ENCODE assay signal across 27 cellular contexts in genomic region chr15:31150732-31151212, GRCh38. TPM values are rescaled to one million over a fixed set of nuclear protein-coding genes. Genes with fewer than 3 reads are reported as not detected.
DNase-seq lines count a peak whose midpoint lies in the region; ATAC-seq, FAIRE-seq and TF ChIP-seq lines count a peak whose summit lies in the region.
"Had no signal": no experiment of that assay in that cellular context is flagged by ENCODE, and none has a peak within 500 bp of the region (broad histone marks: within the 10 kb centered on the region; RNA-seq: fewer than 3 reads in every experiment).

No MANE protein-coding gene starts in this region.

- no peaks in the 10 kb centered on the region for H3K36me3 Mint-ChIP-seq in CD14-positive monocyte
- H3K36me3 Mint-ChIP-seq: activated naive CD8-positive, alpha-beta T cell treated with anti-CD3 and anti-CD28 coated beads, Interleukin-2, amount 10 ng/mL, durations not matched to agents 7 days and 5 days; naive thymus-derived CD8-positive, alpha-beta T cell had no signal

- in situ Hi-C loops in KBM-7 (cut with MboI; ENCODE audit: low pct_unique_long_range_greater_than_20kb, low sequenced_read_pairs) (no loop called here), HepG2 (cut with HindIII; ENCODE audit: extremely low pct_ligation_motif_present, low pct_unique_long_range_greater_than_20kb) (no loop called here)

- ATAC-seq in HepG2: no peak
- ATAC-seq: activated T-cell treated with anti-CD3 and anti-CD28 coated beads, Interleukin-2, amount 50 U/mL, for 4 hours; naive thymus-derived CD8-positive, alpha-beta T cell; pancreas; sciatic nerve; T-helper 17 cell had no signal

- no peak overlapping the region for H3K27ac ChIP-seq in HepG2 (ENCODE audit: extremely low read length, insufficient read depth, low read length)
- H3K27ac ChIP-seq in right atrium auricular region: no peak overlapping the region
- H3K27ac ChIP-seq: colonic mucosa, hepatocyte, pancreas, VCaP had no signal

- peak; percentile 22 for DNase-seq in NCI-H146 (lab: John Stamatoyannopoulos, UW)
- no peak for DNase-seq in NCI-H146 treated with DMSO at 0.1 percent for 48 hours (lab: John Stamatoyannopoulos, UW; ENCODE audit: unreplicated experiment)
- DNase-seq in KBM-7: peak; percentile 12
- DNase-seq in epithelial cell of esophagus (ENCODE audit: low read depth): peak; percentile 97
- no peak for DNase-seq in HepG2 (ENCODE audit: low spot score)
- DNase-seq in AG20443 (ENCODE audit: low spot score): no peak
- no peak for DNase-seq in CD14-positive monocyte (ENCODE audit: low spot score)
- no peak for DNase-seq in right atrium auricular region (ENCODE audit: low spot score)
- DNase-seq: activated CD4-positive, alpha-beta memory T cell treated with anti-CD3 and anti-CD28 coated beads, Interleukin-2, amount 10 ng/mL, durations not matched to agents 7 days and 5 days; activated naive CD8-positive, alpha-beta T cell treated with anti-CD3 and anti-CD28 coated beads, Interleukin-2, amount 10 ng/mL, durations not matched to agents 7 days and 5 days; activated T-cell treated with anti-CD3 and anti-CD28 coated beads, Interleukin-2, amount 50 U/mL, for 4 hours; colonic mucosa; HCEC 1CT; naive thymus-derived CD8-positive, alpha-beta T cell; NCI-H1417; NCI-H2227 treated with DMSO at 0.1 percent for 48 hours; NK-92 treated with Interleukin-12 subunit alpha and Interleukin-12 subunit beta, amount 100 ng/mL, for 24 hours; T-helper 17 cell had no signal

- TF ChIP-seq EP300 in HepG2 (IDR thresholded peaks at IDR 0.05; ENCODE audit: low read depth in 2 of 2, low read length in 2 of 2) (no peak), HepG2 (CRISPR knock-in tag; IDR thresholded peaks at IDR 0.05; ENCODE audit: borderline replicate concordance) (no peak)

- H3K4me3 ChIP-seq in epithelial cell of esophagus (ENCODE audit: low read length): no peak overlapping the region
- H3K4me3 ChIP-seq in HepG2 (replicated peaks in 1 of 3; ENCODE audit: insufficient read depth in 1 of 3, low read depth in 2 of 3, low read length in 3 of 3): no peak overlapping the region
- H3K4me3 ChIP-seq in right atrium auricular region: no peak overlapping the region
- H3K4me3 ChIP-seq: colonic mucosa, hepatocyte, pancreas had no signal

- FAIRE-seq in HepG2 (lab: Jason Lieb, UNC): no peak
- FAIRE-seq: pancreas, RCC 7860, urothelium cell line had no signal

- H3K9me3 ChIP-seq in HepG2 (ENCODE audit: low read length) (no peaks in the 10 kb centered on the region), right atrium auricular region (no peaks in the 10 kb centered on the region)
- H3K9me3 ChIP-seq: colonic mucosa, pancreas had no signal

- BruUV-seq in HepG2 (replicated peaks; lab: Mats Ljungman, UMichigan): no TSS peak

- no peaks in the 10 kb centered on the region for H3K4me1 Mint-ChIP-seq in CD14-positive monocyte
- H3K4me1 Mint-ChIP-seq: B cell, T-helper 17 cell had no signal

- H3K4me1 ChIP-seq in HepG2 (ENCODE audit: insufficient read depth, low read length) (peaks cover 70% of the 10 kb centered on the region), right atrium auricular region (no peaks in the 10 kb centered on the region)
- H3K4me1 ChIP-seq: colonic mucosa, pancreas had no signal

- H3K27ac Mint-ChIP-seq in CD14-positive monocyte: peak overlapping the region in 1 of 7 donors; percentile 48
- H3K27ac Mint-ChIP-seq: activated CD4-positive, alpha-beta memory T cell treated with anti-CD3 and anti-CD28 coated beads, Interleukin-2, amount 10 ng/mL, durations not matched to agents 7 days and 5 days; activated naive CD8-positive, alpha-beta T cell treated with anti-CD3 and anti-CD28 coated beads, Interleukin-2, amount 10 ng/mL, durations not matched to agents 7 days and 5 days; B cell; naive thymus-derived CD8-positive, alpha-beta T cell; T-helper 17 cell had no signal

- no peaks in the 10 kb centered on the region for H4K20me1 ChIP-seq in HepG2 (ENCODE audit: insufficient read depth, low read length)

- no peak for TF ChIP-seq POLR2A in HepG2 (IDR thresholded peaks at IDR 0.05; ENCODE audit: insufficient read depth in 1 of 2, low read depth in 2 of 2, low read length in 2 of 2)

- H3K9me3 Mint-ChIP-seq in CD14-positive monocyte: peaks cover 0 to 15% (median 0%) of the 10 kb centered on the region in 7 donors
- H3K9me3 Mint-ChIP-seq: activated CD4-positive, alpha-beta memory T cell treated with anti-CD3 and anti-CD28 coated beads, Interleukin-2, amount 10 ng/mL, durations not matched to agents 7 days and 5 days; activated naive CD8-positive, alpha-beta T cell treated with anti-CD3 and anti-CD28 coated beads, Interleukin-2, amount 10 ng/mL, durations not matched to agents 7 days and 5 days; activated T-cell treated with anti-CD3 and anti-CD28 coated beads, Interleukin-2, amount 50 U/mL, for 4 hours; naive thymus-derived CD8-positive, alpha-beta T cell had no signal

- TF ChIP-seq CTCF in epithelial cell of esophagus (IDR thresholded peaks at IDR 0.05; ENCODE audit: insufficient read depth, low read depth, low read length, missing control alignments) (no peak), HepG2 (CRISPR knock-in tag; IDR thresholded peaks at IDR 0.05) (no peak), CD14-positive monocyte (IDR thresholded peaks at IDR 0.05) (no peak), right atrium auricular region (IDR thresholded peaks at IDR 0.05) (no peak)

- no peak overlapping the region for H3K4me3 Mint-ChIP-seq in CD14-positive monocyte
- H3K4me3 Mint-ChIP-seq: activated CD4-positive, alpha-beta memory T cell treated with anti-CD3 and anti-CD28 coated beads, Interleukin-2, amount 10 ng/mL, durations not matched to agents 7 days and 5 days; activated naive CD8-positive, alpha-beta T cell treated with anti-CD3 and anti-CD28 coated beads, Interleukin-2, amount 10 ng/mL, durations not matched to agents 7 days and 5 days; activated T-cell treated with anti-CD3 and anti-CD28 coated beads, Interleukin-2, amount 50 U/mL, for 4 hours; B cell; naive thymus-derived CD8-positive, alpha-beta T cell; T-helper 17 cell had no signal

- H3K9ac ChIP-seq in HepG2 (ENCODE audit: insufficient read depth, low read depth, low read length): no peak overlapping the region

- CTCF ChIA-PET in HepG2 (lab: Yijun Ruan, JAX; ENCODE audit: low intra/inter-chr PET ratio, low total read pairs): no interaction called here

- POLR2A ChIA-PET in HepG2 (lab: Yijun Ruan, JAX): no interaction called here

- H3K79me2 ChIP-seq in HepG2 (ENCODE audit: insufficient read depth, low read length): no peaks in the 10 kb centered on the region
- H3K79me2 ChIP-seq: hepatocyte had no signal

- no peaks in the 10 kb centered on the region for H3K27me3 ChIP-seq in HepG2 (ENCODE audit: control insufficient read depth in 1 of 2, insufficient read depth in 2 of 2, low read length in 2 of 2)
- no peaks in the 10 kb centered on the region for H3K27me3 ChIP-seq in right atrium auricular region
- H3K27me3 ChIP-seq: colonic mucosa, hepatocyte, pancreas had no signal

- no peaks in the 10 kb centered on the region for H3K36me3 ChIP-seq in HepG2 (replicated peaks in 1 of 2; ENCODE audit: control insufficient read depth in 1 of 2, insufficient read depth in 2 of 2, low read length in 2 of 2)
- H3K36me3 ChIP-seq in right atrium auricular region: no peaks in the 10 kb centered on the region
- H3K36me3 ChIP-seq: colonic mucosa, pancreas had no signal

- H3K27me3 Mint-ChIP-seq in CD14-positive monocyte (ENCODE audit: low read depth in 3 of 3): peaks cover 2 to 10% (median 6%) of the 10 kb centered on the region in 3 donors
- H3K27me3 Mint-ChIP-seq: activated CD4-positive, alpha-beta memory T cell treated with anti-CD3 and anti-CD28 coated beads, Interleukin-2, amount 10 ng/mL, durations not matched to agents 7 days and 5 days had no signal

- TF ChIP-seq RAD21 in HepG2 (CRISPR knock-in tag; IDR thresholded peaks at IDR 0.05): no peak

- intact Hi-C loops in HepG2 (cut with micrococcal nuclease; ENCODE audit: unreplicated experiment): no loop called here
- intact Hi-C loops in CD14-positive monocyte (cut with micrococcal nuclease): no loop called here

- H3K4me2 ChIP-seq in HepG2 (ENCODE audit: low read depth, low read length): no peak overlapping the region
- H3K4me2 ChIP-seq: hepatocyte had no signal

- no peak overlapping the region for H2AFZ ChIP-seq in HepG2 (ENCODE audit: low read length)
- H2AFZ ChIP-seq: hepatocyte had no signal

- 93% methylated on average over 8 of the region's 9 CpGs for WGBS in HepG2 (ENCODE audit: low lambda C conversion rate)

TF ChIP-seq in HepG2, 621 proteins besides CTCF, POLR2A, EP300 and RAD21:
- TF ChIP-seq TP53 (CRISPR knock-in tag; conservative IDR thresholded peaks at IDR 0.05) (peak; percentile 97), ZMYM2 (CRISPR knock-in tag; IDR thresholded peaks at IDR 0.05) (no peak)

RNA-seq across cellular contexts. Expression of gene TRPM1, which starts 49.2 kb away (rescaled TPM):
- total RNA-seq in HepG2 (2016; rRNA removed; fragmentation: Illumina TruSeq; extraction: Trizol) (not detected in 2 replicates), right atrium auricular region (not detected)
- not detected in 2 replicates for total RNA-seq in HepG2 (2016; cell fraction: cytosol; rRNA removed; fragmentation: Illumina TruSeq; extraction: Trizol; ENCODE audit: low read depth)
- total RNA-seq in HepG2 (2016; cell fraction: insoluble cytoplasmic fraction; rRNA removed; fragmentation: Illumina TruSeq; extraction: Trizol): not detected in 2 replicates
- total RNA-seq in HepG2 (2016; cell fraction: membrane; rRNA removed; fragmentation: Illumina TruSeq; extraction: Trizol): not detected in 2 replicates
- total RNA-seq in HepG2 (2016; cell fraction: nucleus; rRNA removed; fragmentation: Illumina TruSeq; extraction: Trizol): not detected in 2 replicates
- polyA plus RNA-seq in HepG2 (2011; rRNA removed) (not detected in 2 replicates), CD14-positive monocyte (under 1 TPM in 1 of 2 donors, not detected in 1; 0.04 TPM)
- polyA plus RNA-seq in HepG2 (2011; cell fraction: cytosol; rRNA removed): not detected in 2 replicates
- not detected in 2 replicates for polyA plus RNA-seq in HepG2 (2011; cell fraction: nucleus; rRNA removed)
- polyA plus RNA-seq in HepG2 (2012): not detected in 2 replicates
- polyA plus RNA-seq in HepG2 (2016; cell fraction: cytosol; fragmentation: Illumina TruSeq; extraction: Trizol; ENCODE audit: low read depth): not detected in 2 replicates
- not detected in 2 replicates for polyA plus RNA-seq in HepG2 (2016; cell fraction: insoluble cytoplasmic fraction; fragmentation: Illumina TruSeq; extraction: Trizol; ENCODE audit: low read depth)
- polyA plus RNA-seq in HepG2 (2016; cell fraction: membrane; fragmentation: Illumina TruSeq; extraction: Trizol; ENCODE audit: low read depth): not detected in 2 replicates
- not detected in 2 replicates for polyA plus RNA-seq in HepG2 (2016; cell fraction: nucleus; fragmentation: Illumina TruSeq; extraction: Trizol; ENCODE audit: insufficient read depth, low read depth)
- polyA minus RNA-seq in HepG2 (2011; rRNA and poly(A)+ RNA removed; ENCODE audit: low replicate concordance): not detected in 2 replicates
- polyA minus RNA-seq in HepG2 (2011; cell fraction: cytosol; rRNA and poly(A)+ RNA removed): not detected in 2 replicates
- polyA minus RNA-seq in HepG2 (2011; cell fraction: nucleus; rRNA and poly(A)+ RNA removed): not detected in 2 replicates
- total RNA-seq: A172; activated CD4-positive, alpha-beta memory T cell treated with anti-CD3 and anti-CD28 coated beads, Interleukin-2, amount 10 ng/mL, durations not matched to agents 7 days and 5 days; activated naive CD8-positive, alpha-beta T cell treated with anti-CD3 and anti-CD28 coated beads, Interleukin-2, amount 10 ng/mL, durations not matched to agents 7 days and 5 days; activated T-cell treated with anti-CD3 and anti-CD28 coated beads, Interleukin-2, amount 50 U/mL, for 4 hours; B cell; colonic mucosa; Daoy; hepatocyte; naive thymus-derived CD8-positive, alpha-beta T cell; sciatic nerve; T-helper 17 cell had no signal
- polyA plus RNA-seq: hepatocyte; naive thymus-derived CD8-positive, alpha-beta T cell; pancreas had no signal

Comparison
In these comparisons a context has a peak if more than half of its experiments do, and no peak if none do; other contexts are left out.
1. DNase-seq: peak in NCI-H146 (single experiment), KBM-7 (single experiment) and epithelial cell of esophagus (single experiment); none in NCI-H146 treated with DMSO at 0.1 percent for 48 hours (single experiment), HepG2 (single experiment), AG20443 (single experiment), CD14-positive monocyte (single experiment) and right atrium auricular region (single experiment).